Comparison of ENCODE assay signal across 10 cellular contexts in the genomic region with DNA sequence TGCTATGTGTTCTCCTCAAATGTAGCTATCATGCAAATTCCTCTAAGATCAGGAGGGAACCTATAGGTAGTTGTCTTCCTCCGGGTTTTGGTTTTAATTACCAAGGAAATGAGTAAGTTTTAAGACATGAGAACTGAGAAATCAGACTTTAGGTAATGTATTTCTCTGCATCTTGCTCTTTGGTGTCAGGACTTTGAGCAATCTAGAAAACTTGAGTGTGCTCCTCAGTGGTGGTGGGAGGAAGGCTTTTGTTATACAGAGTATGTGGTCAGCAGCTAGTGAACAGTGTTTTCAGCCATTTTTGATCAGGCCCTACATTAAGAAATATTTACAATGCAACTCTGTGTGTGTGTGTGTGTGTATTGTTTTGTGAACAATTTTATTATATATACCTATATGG.
"Had no signal": no experiment of that assay in that cellular context is flagged by ENCODE, and none has a peak within 500 bp of the region (broad histone marks: within the 10 kb centered on the region; RNA-seq: fewer than 3 reads in every experiment).

No MANE protein-coding gene starts in this region.

- ATAC-seq: GM23338, HCT116 had no signal

- H3K4me3 Mint-ChIP-seq: GM23338, H9, HFFc6 had no signal

- H3K27ac Mint-ChIP-seq: GM23338, H9, HFFc6 had no signal

- DNase-seq: GM23248, GOT3, H7, H9, HCEC 1CT, HFFc6 had no signal

- FAIRE-seq: H1, H54 had no signal

- H3K4me1 Mint-ChIP-seq: H9 had no signal
